ENCODE assay signal across 9 cellular contexts in the genomic region with DNA sequence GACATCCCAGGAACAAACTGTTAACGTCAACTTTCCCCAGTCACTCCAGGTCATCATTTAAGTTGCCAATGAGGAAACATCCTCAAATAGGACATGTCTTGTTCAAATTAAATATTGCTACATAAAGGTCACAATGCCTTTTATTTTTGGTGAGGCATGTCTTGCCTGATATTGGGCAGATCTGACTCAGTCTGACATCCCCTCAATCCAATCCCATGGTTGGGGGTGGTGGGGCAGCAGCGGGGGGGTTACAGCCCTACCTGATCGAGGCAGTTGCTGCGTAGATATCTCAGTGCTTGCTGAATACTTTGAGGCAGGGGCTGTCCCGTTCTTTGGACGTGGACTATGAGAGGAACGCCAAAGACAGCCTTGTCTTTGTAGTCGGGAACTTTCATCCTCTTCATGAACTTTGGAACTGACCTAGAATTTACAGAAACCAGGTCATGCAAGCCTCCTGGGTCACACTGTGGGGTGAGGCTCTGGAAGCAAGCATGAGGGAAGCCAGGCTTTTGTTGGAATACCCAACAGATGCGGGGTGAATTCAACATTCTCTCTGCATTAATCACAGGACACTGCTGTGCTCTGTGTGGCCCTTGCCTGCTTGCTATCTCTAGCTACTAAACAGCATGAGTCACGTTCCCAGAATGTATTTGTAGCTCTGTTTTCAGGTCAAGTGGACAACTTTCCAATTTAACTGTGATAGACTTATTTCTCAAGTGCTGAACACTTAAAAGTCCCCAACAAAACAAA.
DNase-seq lines count a peak whose midpoint lies in the region; ATAC-seq, FAIRE-seq and TF ChIP-seq lines count a peak whose summit lies in the region.
"Had no signal": no experiment of that assay in that cellular context is flagged by ENCODE, and none has a peak within 500 bp of the region (broad histone marks: within the 10 kb centered on the region; RNA-seq: fewer than 3 reads in every experiment).

No MANE protein-coding gene starts in this region.

- TF ChIP-seq POLR2A in tibial nerve (IDR thresholded peaks at IDR 0.05) = no peak

- TF ChIP-seq CTCF in tibial nerve (IDR thresholded peaks at IDR 0.05) = no peak

- DNase-seq in HTR-8/SVneo (ENCODE audit: insufficient read length, low spot score) = peak; percentile 80
- DNase-seq in brain pericyte (ENCODE audit: low read depth, low spot score) = peak; percentile 90
- DNase-seq in kidney tubule cell (ENCODE audit: low spot score) = peak; percentile 94
- peak; percentile 53 to 77 for DNase-seq in tibial nerve (ENCODE audit: low spot score in 2 of 2)
- DNase-seq in CD8-positive, alpha-beta memory T cell = no peak
- DNase-seq in stimulated activated CD4-positive, alpha-beta T cell treated with anti-CD3 and anti-CD28 coated beads, Interleukin-12 subunit alpha, Interleukin-12 subunit beta, amount 100 ng/mL, for 4 hours = no peak
- no peak for DNase-seq in activated naive CD4-positive, alpha-beta T cell treated with anti-CD3 and anti-CD28 coated beads, Interleukin-2, amount 50 U/mL, for 16 hours

- H3K27me3 ChIP-seq in tibial nerve = no peaks in the 10 kb centered on the region
- H3K27me3 ChIP-seq in CD8-positive, alpha-beta memory T cell (ENCODE audit: insufficient read depth, low read length, poor library complexity, severe bottlenecking) = no peaks in the 10 kb centered on the region

- CTCF ChIA-PET in CD8-positive, alpha-beta memory T cell (lab: Charles Lee) = no interaction called here

- WGBS in tibial nerve, 2 donors = 11 to 34% methylated on average over 10 of the region's 10 CpGs

- H3K36me3 ChIP-seq in tibial nerve = peaks cover 0 to 47% (median 0%) of the 10 kb centered on the region in 3 donors
- no peaks in the 10 kb centered on the region for H3K36me3 ChIP-seq in CD8-positive, alpha-beta memory T cell (ENCODE audit: insufficient read depth, low read length)

- peak overlapping the region; percentile 58 to 86 (median 66) for H3K27ac ChIP-seq in tibial nerve
- no peak overlapping the region for H3K27ac ChIP-seq in CD8-positive, alpha-beta memory T cell (ENCODE audit: low read depth, low read length)

- POLR2A ChIA-PET in CD8-positive, alpha-beta memory T cell (lab: Charles Lee) = no interaction called here

- no peak overlapping the region for H3K4me3 Mint-ChIP-seq in CD8-positive, alpha-beta memory T cell
- H3K4me3 Mint-ChIP-seq: IgD-negative memory B cell had no signal

- peak; percentile 68 to 88 for TF ChIP-seq EP300 in tibial nerve (IDR thresholded peaks at IDR 0.05)

- H3K9me3 ChIP-seq in tibial nerve = no peaks in the 10 kb centered on the region
- H3K9me3 ChIP-seq in CD8-positive, alpha-beta memory T cell (ENCODE audit: low read length) = no peaks in the 10 kb centered on the region

- peaks cover 5 to 10% of the 10 kb centered on the region in 2 donors for H3K27me3 Mint-ChIP-seq in CD8-positive, alpha-beta memory T cell

- ATAC-seq in HG02642 (IDR thresholded peaks at IDR 0.05; ENCODE audit: poor library complexity, unreplicated experiment) = no peak

- H3K27ac Mint-ChIP-seq in CD8-positive, alpha-beta memory T cell = no peak overlapping the region
- H3K27ac Mint-ChIP-seq: IgD-negative memory B cell had no signal

- H3K36me3 Mint-ChIP-seq in CD8-positive, alpha-beta memory T cell = no peaks in the 10 kb centered on the region

- H3K4me3 ChIP-seq in tibial nerve = no peak overlapping the region
- no peak overlapping the region for H3K4me3 ChIP-seq in CD8-positive, alpha-beta memory T cell (ENCODE audit: low read length)

- peaks cover 0 to 88% (median 39%) of the 10 kb centered on the region in 4 donors for H3K4me1 ChIP-seq in tibial nerve
- no peaks in the 10 kb centered on the region for H3K4me1 ChIP-seq in CD8-positive, alpha-beta memory T cell (ENCODE audit: insufficient read depth, low read length)

- FAIRE-seq in HTR-8/SVneo (lab: Jason Lieb, UNC) = peak; percentile 64

- H3K9me3 Mint-ChIP-seq in CD8-positive, alpha-beta memory T cell = no peaks in the 10 kb centered on the region
- H3K9me3 Mint-ChIP-seq: IgD-negative memory B cell had no signal

- H3K4me1 Mint-ChIP-seq in CD8-positive, alpha-beta memory T cell = no peaks in the 10 kb centered on the region

Comparison
In these comparisons a context has a peak if more than half of its experiments do, and no peak if none do; other contexts are left out.
1. DNase-seq: peak in HTR-8/SVneo (single experiment), brain pericyte (single experiment), kidney tubule cell (single experiment) and tibial nerve (2 of 2); none in CD8-positive, alpha-beta memory T cell (0 of 5), stimulated activated CD4-positive, alpha-beta T cell treated with anti-CD3 and anti-CD28 coated beads, Interleukin-12 subunit alpha, Interleukin-12 subunit beta, amount 100 ng/mL, for 4 hours (single experiment) and activated naive CD4-positive, alpha-beta T cell treated with anti-CD3 and anti-CD28 coated beads, Interleukin-2, amount 50 U/mL, for 16 hours (single experiment).